In genomic region chrX:23810279-23810678, GRCh38 we compare ENCODE assay signal across 25 cellular contexts.
"Had no signal": no experiment of that assay in that cellular context is flagged by ENCODE, and none has a peak within 500 bp of the region (broad histone marks: within the 10 kb centered on the region; RNA-seq: fewer than 3 reads in every experiment).

No MANE protein-coding gene starts in this region.

- DNase-seq: islet precursor cell; left ventricle myocardium inferior; midbrain; mucosa of descending colon; naive thymus-derived CD4-positive, alpha-beta T cell; pancreas; posterior cingulate gyrus; retina; right cardiac atrium; stimulated activated CD4-positive, alpha-beta T cell treated with anti-CD3 and anti-CD28 coated beads, Interleukin-12 subunit alpha, Interleukin-12 subunit beta, amount 100 ng/mL, for 4 hours; stimulated activated CD4-positive, alpha-beta T cell treated with anti-CD3 and anti-CD28 coated beads, Interleukin-15, amount 100 ng/mL, for 24 hours; stimulated activated CD4-positive, alpha-beta T cell treated with anti-CD3 and anti-CD28 coated beads, Interleukin-2, amount 100 ng/mL, for 24 hours; stimulated activated CD4-positive, alpha-beta T cell treated with anti-CD3 and anti-CD28 coated beads, Interleukin-4, amount 100 ng/mL, for 1 hour; stimulated activated naive B cell treated with anti-CD40 and anti-IgM and Interleukin-4, amounts not matched to agents 10 μg/mL and 1 μg/mL and 100 μg/mL, for 72 hours; stimulated activated naive CD8-positive, alpha-beta T cell treated with anti-CD3 and anti-CD28 coated beads, Interleukin-15, Interleukin-2, amounts not matched to agents 100 U/mL and 50 U/mL, for 24 hours; stomach; testis; thyroid gland; trophoblast cell; uterus had no signal

- H2AFZ ChIP-seq: hepatocyte had no signal

- H3K27ac ChIP-seq: hepatocyte, pancreas, prostate gland, stomach, testis, thyroid gland had no signal

- ATAC-seq: mucosa of descending colon; naive thymus-derived CD4-positive, alpha-beta T cell; natural killer cell treated with Interleukin-12 subunit alpha and Interleukin-12 subunit beta and Interleukin-15 and Interleukin-18, amount 100 ng/mL, for 72 hours; pancreas; stimulated activated naive B cell treated with anti-CD40 and anti-IgM and Interleukin-4, amounts not matched to agents 10 μg/mL and 1 μg/mL and 100 μg/mL, for 72 hours; stimulated activated naive CD8-positive, alpha-beta T cell treated with anti-CD3 and anti-CD28 coated beads, Interleukin-15, Interleukin-2, amounts not matched to agents 100 U/mL and 50 U/mL, for 24 hours had no signal

- H3K4me2 ChIP-seq: hepatocyte had no signal

- H3K36me3 ChIP-seq: left ventricle myocardium inferior, pancreas, prostate gland, stomach, thyroid gland, uterus had no signal

- H3K9me3 Mint-ChIP-seq: natural killer cell treated with Interleukin-12 subunit alpha and Interleukin-12 subunit beta and Interleukin-15 and Interleukin-18, amount 100 ng/mL, for 72 hours; stimulated activated naive B cell treated with anti-CD40 and anti-IgM and Interleukin-4, amounts not matched to agents 10 μg/mL and 1 μg/mL and 100 μg/mL, for 72 hours had no signal

- H3K4me1 ChIP-seq: pancreas, prostate gland, testis, uterus had no signal

- H3K79me2 ChIP-seq: hepatocyte had no signal

- H3K27me3 ChIP-seq: hepatocyte, stomach, testis, thyroid gland, uterus had no signal

- H3K4me3 Mint-ChIP-seq: natural killer cell treated with Interleukin-12 subunit alpha and Interleukin-12 subunit beta and Interleukin-15 and Interleukin-18, amount 100 ng/mL, for 72 hours had no signal

- H3K36me3 Mint-ChIP-seq: naive thymus-derived CD4-positive, alpha-beta T cell; natural killer cell treated with Interleukin-12 subunit alpha and Interleukin-12 subunit beta and Interleukin-15 and Interleukin-18, amount 100 ng/mL, for 72 hours had no signal

- H3K27me3 Mint-ChIP-seq: stimulated activated naive B cell treated with anti-CD40 and anti-IgM and Interleukin-4, amounts not matched to agents 10 μg/mL and 1 μg/mL and 100 μg/mL, for 72 hours had no signal

- H3K27ac Mint-ChIP-seq: naive thymus-derived CD4-positive, alpha-beta T cell; natural killer cell treated with Interleukin-12 subunit alpha and Interleukin-12 subunit beta and Interleukin-15 and Interleukin-18, amount 100 ng/mL, for 72 hours; stimulated activated naive B cell treated with anti-CD40 and anti-IgM and Interleukin-4, amounts not matched to agents 10 μg/mL and 1 μg/mL and 100 μg/mL, for 72 hours had no signal

- H3K9me3 ChIP-seq: left ventricle myocardium inferior, mucosa of descending colon, pancreas, prostate gland, testis, thyroid gland, uterus had no signal

- H3K4me3 ChIP-seq: hepatocyte, lung, mucosa of descending colon, pancreas, prostate gland, skin epidermis, stomach, testis, thyroid gland, uterus had no signal
